In genomic region chr16:85606920-85607319, GRCh38 we compare ENCODE assay signal across 15 cellular contexts. TPM values are rescaled to one million over a fixed set of nuclear protein-coding genes. Genes with fewer than 3 reads are reported as not detected.
DNase-seq lines count a peak whose midpoint lies in the region; ATAC-seq and TF ChIP-seq lines count a peak whose summit lies in the region.
"Had no signal": no experiment of that assay in that cellular context is flagged by ENCODE, and none has a peak within 500 bp of the region (broad histone marks: within the 10 kb centered on the region; RNA-seq: fewer than 3 reads in every experiment).

No MANE protein-coding gene starts in this region.

- H3K4me3 ChIP-seq in HAP-1, result peak overlapping the region; percentile 8; the same call in 1 of the 2 replicates
- peak overlapping the region; percentile 47 for H3K4me3 ChIP-seq in iPS-18a (ENCODE audit: low read length)
- no peak overlapping the region for H3K4me3 ChIP-seq in rectal smooth muscle tissue (ENCODE audit: low read length)
- no peak overlapping the region for H3K4me3 ChIP-seq in Caco-2 (ENCODE audit: low read depth, low read length)
- H3K4me3 ChIP-seq: thyroid gland had no signal

- BruUV-seq in Caco-2 (replicated peaks; lab: Mats Ljungman, UMichigan), result no TSS peak

- no peaks in the 10 kb centered on the region for H3K9me3 Mint-ChIP-seq in Caco-2 (ENCODE audit: unreplicated experiment)
- H3K9me3 Mint-ChIP-seq: activated T-helper 1 cell treated with anti-CD3 and anti-CD28 coated beads, Interleukin-12 subunit alpha, Interleukin-12 subunit beta, Interleukin-2, Interleukin-4 antibody, amounts not matched to agents 30 ng/mL and 10 ng/mL and 1 ng/mL, durations not matched to agents 14 hours and 24 hours and 36 hours; T-helper 1 cell treated with Interleukin-12 subunit alpha and Interleukin-12 subunit beta and Interleukin-4 antibody, amounts not matched to agents 30 μg/mL and 1 μg/mL, for 36 hours had no signal

- H3K36me3 Mint-ChIP-seq in Caco-2 (ENCODE audit: insufficient read depth, unreplicated experiment), result peaks cover 17% of the 10 kb centered on the region

- intact Hi-C loops in Caco-2 (cut with micrococcal nuclease; ENCODE audit: unreplicated experiment), result no loop called here

- H3K4me1 ChIP-seq in HAP-1 (peaks cover 30% of the 10 kb centered on the region), iPS-18a (ENCODE audit: control insufficient read depth, low read depth, low read length) (peaks cover 56% of the 10 kb centered on the region), rectal smooth muscle tissue (ENCODE audit: control insufficient read depth, insufficient read depth, low read length) (peaks cover 43% of the 10 kb centered on the region), Caco-2 (peaks cover 40% of the 10 kb centered on the region)

- no peak overlapping the region for H3K4me3 Mint-ChIP-seq in Caco-2 (ENCODE audit: unreplicated experiment)
- H3K4me3 Mint-ChIP-seq: activated T-helper 1 cell treated with anti-CD3 and anti-CD28 coated beads, Interleukin-12 subunit alpha, Interleukin-12 subunit beta, Interleukin-2, Interleukin-4 antibody, amounts not matched to agents 30 ng/mL and 10 ng/mL and 1 ng/mL, durations not matched to agents 14 hours and 24 hours and 36 hours; T-helper 1 cell treated with Interleukin-12 subunit alpha and Interleukin-12 subunit beta and Interleukin-4 antibody, amounts not matched to agents 30 μg/mL and 1 μg/mL, for 36 hours had no signal

- in situ Hi-C loops in HAP-1 (cut with MboI; ENCODE audit: low sequenced_read_pairs) (loop anchor here (5.0 to 10.0 kb wide), 2 partner anchors 50 to 192 kb away; no protein-coding TSS in a partner anchor), GM13977 (cut with MboI; ENCODE audit: low pct_unique_long_range_greater_than_20kb, low sequenced_read_pairs, unreplicated experiment) (loop anchor here (10.0 kb wide), 2 partner anchors 52 to 112 kb away; no protein-coding TSS in a partner anchor)

- peak in 1 of 2 experiments; percentile 39 for DNase-seq in HAP-1 (ENCODE audit: low spot score in 2 of 2)
- DNase-seq in NCI-H526 treated with DMSO at 0.1 percent for 48 hours (lab: John Stamatoyannopoulos, UW), result peak; percentile 83
- no peak for DNase-seq in GM13977 (ENCODE audit: low spot score)
- DNase-seq in Caco-2, result no peak
- no peak for DNase-seq in islet precursor cell
- DNase-seq: activated CD4-positive, alpha-beta T cell treated with anti-CD3 and anti-CD28 coated beads, Interleukin-2, amount 50 U/mL, for 1 hour; NCI-H1694 treated with DMSO at 0.1 percent for 48 hours; thyroid gland had no signal

- no peak for ATAC-seq in HG03196 (IDR thresholded peaks at IDR 0.05; ENCODE audit: unreplicated experiment)
- ATAC-seq: HepG2 had no signal

- TF ChIP-seq CTCF in GM13977 (IDR thresholded peaks at IDR 0.05; ENCODE audit: extremely low read depth, insufficient read depth, missing control alignments) (no peak), Caco-2 (IDR thresholded peaks at IDR 0.05; ENCODE audit: insufficient read depth in 1 of 2, low read depth in 1 of 2, low read length in 1 of 2, severe bottlenecking in 1 of 2, unreplicated experiment in 1 of 2) (no peak)

- H3K27ac Mint-ChIP-seq in Caco-2 (ENCODE audit: unreplicated experiment), result no peak overlapping the region
- H3K27ac Mint-ChIP-seq: activated T-helper 1 cell treated with anti-CD3 and anti-CD28 coated beads, Interleukin-12 subunit alpha, Interleukin-12 subunit beta, Interleukin-2, Interleukin-4 antibody, amounts not matched to agents 30 ng/mL and 10 ng/mL and 1 ng/mL, durations not matched to agents 14 hours and 24 hours and 36 hours; T-helper 1 cell treated with Interleukin-12 subunit alpha and Interleukin-12 subunit beta and Interleukin-4 antibody, amounts not matched to agents 30 μg/mL and 1 μg/mL, for 36 hours had no signal

- H3K9me3 ChIP-seq in HAP-1, result no peaks in the 10 kb centered on the region
- H3K9me3 ChIP-seq in iPS-18a (ENCODE audit: control insufficient read depth, low read depth, low read length), result no peaks in the 10 kb centered on the region
- no peaks in the 10 kb centered on the region for H3K9me3 ChIP-seq in Caco-2
- H3K9me3 ChIP-seq: thyroid gland had no signal

- POLR2A ChIA-PET in Caco-2 (lab: Charles Lee), result no interaction called here

- CTCF ChIA-PET in Caco-2 (lab: Charles Lee), result interaction anchor here (0.6 kb wide), 2 partner anchors 50 to 146 kb away, joined by 3 to 4 read pairs; no protein-coding TSS in a partner anchor

- peak overlapping the region; percentile 78 for H3K27ac ChIP-seq in iPS-18a (ENCODE audit: low read length)
- H3K27ac ChIP-seq in rectal smooth muscle tissue (ENCODE audit: low read depth, low read length), result peak overlapping the region; percentile 65

- H3K27me3 ChIP-seq in HAP-1 (ENCODE audit: low read depth) (no peaks in the 10 kb centered on the region), iPS-18a (ENCODE audit: control insufficient read depth, insufficient read depth, low read length) (peaks cover 17% of the 10 kb centered on the region), rectal smooth muscle tissue (ENCODE audit: control insufficient read depth, insufficient read depth, low read length) (no peaks in the 10 kb centered on the region), Caco-2 (replicated peaks; ENCODE audit: control insufficient read depth, insufficient read depth, low read length) (no peaks in the 10 kb centered on the region)
- H3K27me3 ChIP-seq: dorsolateral prefrontal cortex, thyroid gland had no signal

- H3K9ac ChIP-seq in iPS-18a (ENCODE audit: low read length) (peak overlapping the region; percentile 59), rectal smooth muscle tissue (ENCODE audit: low read length) (no peak overlapping the region)

- H3K4me1 Mint-ChIP-seq in Caco-2 (ENCODE audit: low read depth, unreplicated experiment), result peaks cover 24% of the 10 kb centered on the region

- no peaks in the 10 kb centered on the region for H3K36me3 ChIP-seq in HAP-1 (replicated peaks)
- H3K36me3 ChIP-seq in iPS-18a (ENCODE audit: control insufficient read depth, low read depth, low read length), result no peaks in the 10 kb centered on the region
- no peaks in the 10 kb centered on the region for H3K36me3 ChIP-seq in rectal smooth muscle tissue (ENCODE audit: control insufficient read depth, insufficient read depth, low read length)
- H3K36me3 ChIP-seq in Caco-2 (ENCODE audit: control insufficient read depth, insufficient read depth, low read length), result no peaks in the 10 kb centered on the region
- H3K36me3 ChIP-seq: thyroid gland had no signal

- H3K27me3 Mint-ChIP-seq in Caco-2 (ENCODE audit: insufficient read depth, unreplicated experiment), result no peaks in the 10 kb centered on the region

RNA-seq across cellular contexts. Expression of gene GSE1, which starts 6.2 kb away (rescaled TPM):
- total RNA-seq in Caco-2 (2022), result 140 and 142 TPM in 2 replicates

Comparison
In these comparisons a context has a peak if more than half of its experiments do, and no peak if none do; other contexts are left out.
1. H3K4me3 ChIP-seq: peak in HAP-1 (single experiment) and iPS-18a (single experiment); none in rectal smooth muscle tissue (single experiment) and Caco-2 (single experiment).